16 cellular contexts compared by ENCODE assay signal in the genomic region with DNA sequence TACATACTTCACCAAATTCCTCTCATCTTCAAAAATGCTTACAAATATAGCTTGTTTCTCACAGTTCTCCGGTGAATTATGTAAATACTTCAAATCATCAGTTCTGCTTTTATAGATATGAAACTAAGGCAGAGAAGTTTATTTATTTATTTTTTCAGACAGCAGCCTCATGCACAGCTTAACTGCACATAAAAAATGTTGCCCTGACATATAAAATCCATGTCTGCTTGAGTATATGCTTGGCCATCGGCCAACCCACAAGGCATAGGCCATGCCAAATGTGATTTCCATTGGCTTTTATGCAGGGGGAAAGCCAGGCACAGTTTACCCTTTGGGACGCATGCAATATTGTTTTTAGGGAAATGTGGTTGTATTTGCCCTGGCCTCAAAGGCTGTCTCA. TPM values are rescaled to one million over a fixed set of nuclear protein-coding genes. Genes with fewer than 3 reads are reported as not detected.
DNase-seq lines count a peak whose midpoint lies in the region; ATAC-seq, FAIRE-seq and TF ChIP-seq lines count a peak whose summit lies in the region.
"Had no signal": no experiment of that assay in that cellular context is flagged by ENCODE, and none has a peak within 500 bp of the region (broad histone marks: within the 10 kb centered on the region; RNA-seq: fewer than 3 reads in every experiment).

No MANE protein-coding gene starts in this region.

- H3K9me3 Mint-ChIP-seq in memory B cell: no peaks in the 10 kb centered on the region
- H3K9me3 Mint-ChIP-seq: HFFc6, T-cell had no signal

- H3K36me3 Mint-ChIP-seq in memory B cell (no peaks in the 10 kb centered on the region), T-helper 17 cell (ENCODE audit: low read depth) (no peaks in the 10 kb centered on the region)

- H3K4me3 Mint-ChIP-seq in memory B cell: no peak overlapping the region
- no peak overlapping the region for H3K4me3 Mint-ChIP-seq in T-helper 17 cell
- H3K4me3 Mint-ChIP-seq: activated naive CD8-positive, alpha-beta T cell treated with anti-CD3 and anti-CD28 coated beads, Interleukin-2, amount 10 ng/mL, durations not matched to agents 7 days and 5 days; HFFc6; T-cell had no signal

- no peak for FAIRE-seq in GM12892 (lab: Jason Lieb, UNC)
- FAIRE-seq: colon had no signal

- no peak for TF ChIP-seq EP300 in Ishikawa (IDR thresholded peaks at IDR 0.05; ENCODE audit: borderline replicate concordance)

- H3K27me3 Mint-ChIP-seq in memory B cell: no peaks in the 10 kb centered on the region
- H3K27me3 Mint-ChIP-seq in T-helper 17 cell: no peaks in the 10 kb centered on the region
- H3K27me3 Mint-ChIP-seq: T-cell had no signal

- TF ChIP-seq POLR2A in GM12892 (IDR thresholded peaks at IDR 0.05; ENCODE audit: low read depth, low read length): no peak

- no peak for TF ChIP-seq RAD21 in Ishikawa (IDR thresholded peaks at IDR 0.05; ENCODE audit: low read depth)

- H3K9me3 ChIP-seq in T-helper 17 cell (ENCODE audit: control insufficient read depth, low read length, poor library complexity, severe bottlenecking): no peaks in the 10 kb centered on the region
- H3K9me3 ChIP-seq: BLaER1, prostate gland had no signal

- H3K4me1 Mint-ChIP-seq in memory B cell (peaks cover 17% of the 10 kb centered on the region), T-helper 17 cell (peaks cover 47% of the 10 kb centered on the region)

- no peak overlapping the region for H3K27ac Mint-ChIP-seq in memory B cell
- no peak overlapping the region for H3K27ac Mint-ChIP-seq in T-helper 17 cell
- H3K27ac Mint-ChIP-seq: activated naive CD8-positive, alpha-beta T cell treated with anti-CD3 and anti-CD28 coated beads, Interleukin-2, amount 10 ng/mL, durations not matched to agents 7 days and 5 days; HFFc6; T-cell had no signal

- ATAC-seq in memory B cell (ENCODE audit: low read depth): peak; percentile 27
- no peak for ATAC-seq in T-helper 17 cell
- ATAC-seq: left cardiac atrium, T-cell had no signal

- DNase-seq in Daoy (ENCODE audit: low read depth): peak; percentile 49
- peak; percentile 75 for DNase-seq in amniotic epithelial cell (ENCODE audit: low read depth)
- no peak for DNase-seq in memory B cell (ENCODE audit: low spot score in 2 of 2)
- no peak for DNase-seq in T-helper 17 cell
- no peak for DNase-seq in hepatic stellate cell (ENCODE audit: low spot score)
- no peak for DNase-seq in activated gamma-delta T cell (lab: John Stamatoyannopoulos, UW)
- DNase-seq in GM12892 (ENCODE audit: insufficient read length): no peak
- DNase-seq: activated naive CD8-positive, alpha-beta T cell treated with anti-CD3 and anti-CD28 coated beads, Interleukin-2, amount 10 ng/mL, durations not matched to agents 7 days and 5 days; HFFc6; hypothalamus; left cardiac atrium; T-cell had no signal

TF ChIP-seq in Ishikawa, 13 proteins besides CTCF, POLR2A, EP300 and RAD21:
- TF ChIP-seq, protein P1, sequence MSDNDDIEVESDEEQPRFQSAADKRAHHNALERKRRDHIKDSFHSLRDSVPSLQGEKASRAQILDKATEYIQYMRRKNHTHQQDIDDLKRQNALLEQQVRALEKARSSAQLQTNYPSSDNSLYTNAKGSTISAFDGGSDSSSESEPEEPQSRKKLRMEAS (IDR thresholded peaks at IDR 0.05): no peak
- no peak for TF ChIP-seq CEBPB (IDR thresholded peaks at IDR 0.05)
- TF ChIP-seq ZBTB7A (IDR thresholded peaks at IDR 0.05; ENCODE audit: low read depth): no peak
- peak; percentile 62 for TF ChIP-seq NFIC (IDR thresholded peaks at IDR 0.05)
- TF ChIP-seq FOXM1 (IDR thresholded peaks at IDR 0.05; ENCODE audit: borderline replicate concordance, low read depth): no peak

RNA-seq across cellular contexts. Expression of a gene that starts 57.3 kb away (rescaled TPM):
- total RNA-seq in Daoy (2014; rRNA removed; shearing (Covaris generic)): 14.6 and 30.3 TPM in 2 replicates
- total RNA-seq in T-helper 17 cell: 10 to 100 TPM; 66.1 to 66.3 TPM
- 2.4 TPM for polyA plus RNA-seq in GM12892 (2012; ENCODE audit: missing spikeins)

Comparison
In these comparisons a context has a peak if more than half of its experiments do, and no peak if none do; other contexts are left out.
1. DNase-seq: peak in Daoy (single experiment) and amniotic epithelial cell (single experiment); none in memory B cell (0 of 2), T-helper 17 cell (0 of 3), hepatic stellate cell (single experiment), activated gamma-delta T cell (single experiment) and GM12892 (single experiment).